In genomic region chr6:89952361-89952680, GRCh38 we compare ENCODE assay signal across 15 cellular contexts. TPM values are rescaled to one million over a fixed set of nuclear protein-coding genes. Genes with fewer than 3 reads are reported as not detected.
DNase-seq lines count a peak whose midpoint lies in the region; ATAC-seq, FAIRE-seq and TF ChIP-seq lines count a peak whose summit lies in the region.
"Had no signal": no experiment of that assay in that cellular context is flagged by ENCODE, and none has a peak within 500 bp of the region (broad histone marks: within the 10 kb centered on the region; RNA-seq: fewer than 3 reads in every experiment).

No MANE protein-coding gene starts in this region.

- no peaks in the 10 kb centered on the region for H3K9me3 ChIP-seq in PC-3 (ENCODE audit: low read length)
- no peaks in the 10 kb centered on the region for H3K9me3 ChIP-seq in astrocyte (ENCODE audit: insufficient read depth, low read depth, low read length)
- H3K9me3 ChIP-seq: heart right ventricle, transverse colon had no signal

- H3K27ac Mint-ChIP-seq in astrocyte (ENCODE audit: unreplicated experiment): no peak overlapping the region
- H3K27ac Mint-ChIP-seq in stimulated activated memory B cell treated with anti-CD40 and anti-IgM and Interleukin-4, amounts not matched to agents 10 μg/mL and 1 μg/mL and 100 μg/mL, for 72 hours: peak overlapping the region; percentile 54
- H3K27ac Mint-ChIP-seq: progenitor cell of endocrine pancreas had no signal

- peak overlapping the region; percentile 16; the same call in 1 of the 2 replicates for H3K4me3 ChIP-seq in PC-3 (ENCODE audit: low read length)
- no peak overlapping the region for H3K4me3 ChIP-seq in astrocyte (ENCODE audit: insufficient read depth, low read depth, low read length)
- H3K4me3 ChIP-seq: heart right ventricle, transverse colon had no signal

- H3K27ac ChIP-seq in PC-3 (ENCODE audit: low read length) (peak overlapping the region; percentile 90), astrocyte (ENCODE audit: low read depth, low read length) (no peak overlapping the region)
- H3K27ac ChIP-seq: heart right ventricle, KMS-11, transverse colon had no signal

- H4K20me1 ChIP-seq in PC-3 (ENCODE audit: low read length) (no peaks in the 10 kb centered on the region), astrocyte (ENCODE audit: insufficient read depth, low read length) (no peaks in the 10 kb centered on the region)

- intact Hi-C loops in PC-3 (cut with micrococcal nuclease): loop anchor here (1.0 to 2.0 kb wide), 2 partner anchors 12 to 266 kb away; no protein-coding TSS in a partner anchor

- peaks cover 68% of the 10 kb centered on the region for H3K4me1 Mint-ChIP-seq in activated T-cell treated with anti-CD3 and anti-CD28 coated beads, Interleukin-2, amount 50 U/mL, for 4 hours (ENCODE audit: low read depth)
- peaks cover 14% of the 10 kb centered on the region for H3K4me1 Mint-ChIP-seq in astrocyte (ENCODE audit: low read depth, unreplicated experiment)
- H3K4me1 Mint-ChIP-seq in stimulated activated memory B cell treated with anti-CD40 and anti-IgM and Interleukin-4, amounts not matched to agents 10 μg/mL and 1 μg/mL and 100 μg/mL, for 72 hours: peaks cover 40% of the 10 kb centered on the region

- peaks cover 4% of the 10 kb centered on the region for H3F3A ChIP-seq in PC-3 (ENCODE audit: low read length, unreplicated experiment)

- no peak overlapping the region for H2AFZ ChIP-seq in PC-3 (ENCODE audit: low read length)
- no peak overlapping the region for H2AFZ ChIP-seq in astrocyte (ENCODE audit: low read depth, low read length)

- peak overlapping the region; percentile 58 for H3K9ac ChIP-seq in PC-3 (ENCODE audit: low read length)
- peak overlapping the region; percentile 1 for H3K9ac ChIP-seq in astrocyte (ENCODE audit: low read length)
- H3K9ac ChIP-seq: KMS-11 had no signal

- no peak for DNase-seq in activated T-cell treated with anti-CD3 and anti-CD28 coated beads, Interleukin-2, amount 50 U/mL, for 4 hours
- no peak for DNase-seq in activated T-cell treated with anti-CD3 and anti-CD28 coated beads, Interleukin-2, amount 50 U/mL, for 48 hours
- DNase-seq in PC-3 (no peak), astrocyte (ENCODE audit: low read depth) (no peak)
- no peak for DNase-seq in activated effector memory CD4-positive, alpha-beta T cell treated with anti-CD3 and anti-CD28 coated beads, Interleukin-2, amount 50 U/mL, for 16 hours
- DNase-seq: erythroblast, heart right ventricle, NCI-H1930 had no signal

- no TSS peak for BruUV-seq in PC-3 (replicated peaks; lab: Mats Ljungman, UMichigan)

- no peaks in the 10 kb centered on the region for H3K27me3 ChIP-seq in PC-3 (ENCODE audit: low read length)
- H3K27me3 ChIP-seq in astrocyte (ENCODE audit: insufficient read depth, low read length): no peaks in the 10 kb centered on the region
- H3K27me3 ChIP-seq: heart right ventricle, transverse colon had no signal

- no peak for FAIRE-seq in astrocyte (lab: Jason Lieb, UNC)

- peak; percentile 44 to 69 for ATAC-seq in activated T-cell treated with anti-CD3 and anti-CD28 coated beads, Interleukin-2, amount 50 U/mL, for 4 hours
- ATAC-seq in PC-3 (no peak), GM19397 (IDR thresholded peaks at IDR 0.05; ENCODE audit: unreplicated experiment) (no peak), HG03378 (IDR thresholded peaks at IDR 0.05; ENCODE audit: unreplicated experiment) (no peak)
- ATAC-seq in stimulated activated memory B cell treated with anti-CD40 and anti-IgM and Interleukin-4, amounts not matched to agents 10 μg/mL and 1 μg/mL and 100 μg/mL, for 72 hours: no peak

- POLR2A ChIA-PET in PC-3 (lab: Charles Lee; ENCODE audit: unreplicated experiment): no interaction called here

- no peaks in the 10 kb centered on the region for H3K27me3 Mint-ChIP-seq in activated T-cell treated with anti-CD3 and anti-CD28 coated beads, Interleukin-2, amount 50 U/mL, for 4 hours (ENCODE audit: low read depth)
- H3K27me3 Mint-ChIP-seq in astrocyte (ENCODE audit: low read depth, unreplicated experiment): no peaks in the 10 kb centered on the region
- H3K27me3 Mint-ChIP-seq in stimulated activated memory B cell treated with anti-CD40 and anti-IgM and Interleukin-4, amounts not matched to agents 10 μg/mL and 1 μg/mL and 100 μg/mL, for 72 hours: no peaks in the 10 kb centered on the region

- H3K4me2 ChIP-seq in PC-3 (ENCODE audit: low read length) (peak overlapping the region; percentile 77), astrocyte (ENCODE audit: low read length) (peak overlapping the region; percentile 69)
- H3K4me2 ChIP-seq: KMS-11 had no signal

- H3K79me2 ChIP-seq in PC-3 (ENCODE audit: low read length): no peaks in the 10 kb centered on the region
- no peaks in the 10 kb centered on the region for H3K79me2 ChIP-seq in astrocyte (ENCODE audit: insufficient read depth, low read length)

- H3K9me3 Mint-ChIP-seq in activated T-cell treated with anti-CD3 and anti-CD28 coated beads, Interleukin-2, amount 50 U/mL, for 4 hours: no peaks in the 10 kb centered on the region
- peaks cover 2% of the 10 kb centered on the region for H3K9me3 Mint-ChIP-seq in astrocyte (ENCODE audit: unreplicated experiment)
- no peaks in the 10 kb centered on the region for H3K9me3 Mint-ChIP-seq in stimulated activated memory B cell treated with anti-CD40 and anti-IgM and Interleukin-4, amounts not matched to agents 10 μg/mL and 1 μg/mL and 100 μg/mL, for 72 hours

- H3K4me1 ChIP-seq in PC-3 (ENCODE audit: insufficient read depth, low read length) (peaks cover 44% of the 10 kb centered on the region), astrocyte (ENCODE audit: insufficient read depth, low read length) (peaks cover 30% of the 10 kb centered on the region)
- H3K4me1 ChIP-seq: transverse colon had no signal

- no peak for TF ChIP-seq CTCF in PC-3 (conservative IDR thresholded peaks at IDR 0.05; ENCODE audit: low read depth, low read length)
- no peak for TF ChIP-seq CTCF in astrocyte (IDR thresholded peaks at IDR 0.05; ENCODE audit: insufficient read depth, low read depth, low read length)

- H3K9me2 ChIP-seq in PC-3 (replicated peaks; ENCODE audit: low read length): no peaks in the 10 kb centered on the region

- H3K36me3 Mint-ChIP-seq in activated T-cell treated with anti-CD3 and anti-CD28 coated beads, Interleukin-2, amount 50 U/mL, for 4 hours (ENCODE audit: insufficient read depth): peaks cover 47% of the 10 kb centered on the region
- peaks cover 12% of the 10 kb centered on the region for H3K36me3 Mint-ChIP-seq in astrocyte (ENCODE audit: low read depth, unreplicated experiment)
- H3K36me3 Mint-ChIP-seq in stimulated activated memory B cell treated with anti-CD40 and anti-IgM and Interleukin-4, amounts not matched to agents 10 μg/mL and 1 μg/mL and 100 μg/mL, for 72 hours: peaks cover 48% of the 10 kb centered on the region

- peak overlapping the region; percentile 6 for H3K4me3 Mint-ChIP-seq in activated T-cell treated with anti-CD3 and anti-CD28 coated beads, Interleukin-2, amount 50 U/mL, for 4 hours
- no peak overlapping the region for H3K4me3 Mint-ChIP-seq in astrocyte (ENCODE audit: unreplicated experiment)
- no peak overlapping the region for H3K4me3 Mint-ChIP-seq in stimulated activated memory B cell treated with anti-CD40 and anti-IgM and Interleukin-4, amounts not matched to agents 10 μg/mL and 1 μg/mL and 100 μg/mL, for 72 hours

- CTCF ChIA-PET in PC-3 (lab: Charles Lee): interaction anchor here (0.6 to 3.1 kb wide), 2 partner anchors 12 to 555 kb away, joined by 5 to 22 read pairs; no protein-coding TSS in a partner anchor

- no peaks in the 10 kb centered on the region for H3K36me3 ChIP-seq in PC-3 (ENCODE audit: low read depth, low read length)
- H3K36me3 ChIP-seq in astrocyte (ENCODE audit: insufficient read depth, low read length): no peaks in the 10 kb centered on the region
- H3K36me3 ChIP-seq: transverse colon had no signal

RNA-seq across cellular contexts. Expression of gene GJA10, which starts 58.1 kb away (rescaled TPM):
- not detected for total RNA-seq in activated T-cell treated with anti-CD3 and anti-CD28 coated beads, Interleukin-2, amount 50 U/mL, for 4 hours
- not detected in 2 replicates for total RNA-seq in PC-3 (2014; rRNA removed)
- total RNA-seq in astrocyte: not detected in 2 replicates
- total RNA-seq: chondrocyte, heart right ventricle, progenitor cell of endocrine pancreas, transverse colon had no signal

Comparison
In these comparisons a context has a peak if more than half of its experiments do, and no peak if none do; other contexts are left out.
1. ATAC-seq: peak in activated T-cell treated with anti-CD3 and anti-CD28 coated beads, Interleukin-2, amount 50 U/mL, for 4 hours (2 of 2); none in PC-3 (single experiment), stimulated activated memory B cell treated with anti-CD40 and anti-IgM and Interleukin-4, amounts not matched to agents 10 μg/mL and 1 μg/mL and 100 μg/mL, for 72 hours (single experiment), GM19397 (single experiment) and HG03378 (single experiment).